Comparison of ENCODE assay signal across 9 cellular contexts in the genomic region with DNA sequence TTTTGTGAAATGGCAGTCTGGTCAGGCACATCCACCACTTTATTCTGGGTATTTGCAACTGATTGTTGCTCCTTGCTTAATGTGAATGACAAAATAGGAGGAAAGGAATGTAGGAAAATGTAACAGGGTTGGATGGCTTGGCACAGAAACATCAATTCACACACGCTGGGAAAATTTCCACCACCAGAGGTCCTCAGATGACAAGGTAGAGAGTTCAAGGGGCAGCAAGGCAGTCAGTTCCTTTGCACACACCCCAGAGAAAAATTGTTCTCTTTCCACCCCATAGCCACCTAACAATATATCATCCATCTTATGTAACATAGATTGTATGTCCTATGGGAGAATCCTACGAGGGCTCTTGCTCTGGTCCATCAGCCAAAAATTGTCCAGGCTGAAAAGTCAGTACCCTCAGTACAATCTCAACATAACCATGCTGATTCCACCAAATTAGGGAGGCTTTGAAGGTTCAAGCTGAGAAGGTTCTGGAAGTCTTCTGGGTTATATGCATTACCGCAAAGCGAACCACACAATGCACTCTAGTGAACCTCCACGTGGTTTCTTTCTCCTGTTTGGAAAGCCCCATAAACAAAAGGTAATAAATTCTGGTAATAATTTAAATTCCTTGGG. TPM values are rescaled to one million over a fixed set of nuclear protein-coding genes. Genes with fewer than 3 reads are reported as not detected.
DNase-seq lines count a peak whose midpoint lies in the region; ATAC-seq and TF ChIP-seq lines count a peak whose summit lies in the region.
"Had no signal": no experiment of that assay in that cellular context is flagged by ENCODE, and none has a peak within 500 bp of the region (broad histone marks: within the 10 kb centered on the region; RNA-seq: fewer than 3 reads in every experiment).

No MANE protein-coding gene starts in this region.

- no peak overlapping the region for H3K4me3 Mint-ChIP-seq in nephron progenitor cell

- H3K36me3 ChIP-seq in testis (ENCODE audit: low read depth, missing control alignments) = no peaks in the 10 kb centered on the region

- H3K4me3 ChIP-seq in testis = no peak overlapping the region

- no peak for TF ChIP-seq POLR2A in testis (IDR thresholded peaks at IDR 0.05)

- H3K27me3 Mint-ChIP-seq in nephron progenitor cell (ENCODE audit: low read depth, poor library complexity) = no peaks in the 10 kb centered on the region

- TF ChIP-seq CTCF in nephron progenitor cell (IDR thresholded peaks at IDR 0.05) = peak; percentile 64
- peak; percentile 51 to 64 (median 54) for TF ChIP-seq CTCF in testis (IDR thresholded peaks at IDR 0.05)

- H3K9me3 ChIP-seq in testis = no peaks in the 10 kb centered on the region

- ATAC-seq in HG02938 (IDR thresholded peaks at IDR 0.05; ENCODE audit: unreplicated experiment) (peak; percentile 48), HG03565 (IDR thresholded peaks at IDR 0.05; ENCODE audit: unreplicated experiment) (no peak)

- intact Hi-C loops in testis (cut with DNase I; ENCODE audit: low total_unique reads) = no loop called here

- no peak overlapping the region for H3K27ac Mint-ChIP-seq in nephron progenitor cell

- no peak overlapping the region for H3K27ac ChIP-seq in testis

- 74 to 76% methylated on average over 5 of the region's 5 CpGs for WGBS in testis, 2 donors

- peaks cover 37% of the 10 kb centered on the region for H3K4me1 Mint-ChIP-seq in nephron progenitor cell

- DNase-seq in GM04504 (ENCODE audit: low read depth) (peak; percentile 77), NCI-H82 treated with DMSO at 0.1 percent for 48 hours (lab: John Stamatoyannopoulos, UW; ENCODE audit: unreplicated experiment) (peak; percentile 2), epidermal melanocyte (ENCODE audit: insufficient read length, low spot score) (peak; percentile 42), nephron progenitor cell (peak; percentile 52), testis (peak; percentile 80)
- DNase-seq in activated CD8-positive, alpha-beta memory T cell treated with anti-CD3 and anti-CD28 coated beads for 24 hours = peak; percentile 72

- peaks cover 5% of the 10 kb centered on the region for H3K9me3 Mint-ChIP-seq in nephron progenitor cell

- H3K4me1 ChIP-seq in testis = peaks cover 10% of the 10 kb centered on the region

- no peaks in the 10 kb centered on the region for H3K27me3 ChIP-seq in testis

- no peaks in the 10 kb centered on the region for H3K36me3 Mint-ChIP-seq in nephron progenitor cell (ENCODE audit: low read depth)

RNA-seq across cellular contexts. Expression of a gene that starts 42.1 kb away (rescaled TPM):
- not detected for total RNA-seq in testis
- polyA plus RNA-seq in testis (ENCODE audit: insufficient read depth, low read depth, low replicate concordance) = 0.25 TPM
- polyA plus RNA-seq: esophagus had no signal

Comparison
In these comparisons a context has a peak if more than half of its experiments do, and no peak if none do; other contexts are left out.
1. DNase-seq: peak in every context shown above with its lines; median percentile 80 in testis; 77 in GM04504; 72 in activated CD8-positive, alpha-beta memory T cell treated with anti-CD3 and anti-CD28 coated beads for 24 hours; 52 in nephron progenitor cell; 42 in epidermal melanocyte; 2 in NCI-H82 treated with DMSO at 0.1 percent for 48 hours.